28 cellular contexts compared by ENCODE assay signal in the genomic region with DNA sequence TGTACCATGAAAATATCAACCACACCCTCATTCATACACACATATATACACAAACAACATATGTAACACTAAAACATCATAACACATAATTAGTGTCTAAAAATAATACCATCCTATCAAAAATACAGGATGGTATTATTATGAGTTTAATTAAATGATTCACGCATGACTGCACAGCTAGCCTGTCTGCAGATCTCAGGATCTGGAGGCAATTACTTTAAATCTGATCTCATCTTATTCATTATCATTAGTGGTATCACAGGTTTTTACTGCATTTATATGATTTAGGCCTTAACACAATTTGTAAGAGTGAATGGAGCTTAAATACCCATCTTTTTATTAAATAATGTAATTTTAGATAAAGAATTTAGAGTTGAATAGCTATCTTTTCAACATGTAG.
"Had no signal": no experiment of that assay in that cellular context is flagged by ENCODE, and none has a peak within 500 bp of the region (broad histone marks: within the 10 kb centered on the region; RNA-seq: fewer than 3 reads in every experiment).

No MANE protein-coding gene starts in this region.

- H3K4me3 Mint-ChIP-seq: natural killer cell; nephron; neural progenitor cell; stimulated activated effector memory CD8-positive, alpha-beta T cell treated with anti-CD3 and anti-CD28 coated beads, Interleukin-12 subunit alpha, Interleukin-12 subunit beta, amount 100 ng/mL, for 72 hours; stimulated activated naive B cell treated with anti-CD40 and anti-IgM and Interleukin-4, amounts not matched to agents 10 μg/mL and 1 μg/mL and 100 μg/mL, for 72 hours; stimulated activated naive CD8-positive, alpha-beta T cell treated with anti-CD3 and anti-CD28 coated beads, Interleukin-15, amount 100 ng/mL, for 72 hours; type B pancreatic cell had no signal

- H3K9me3 ChIP-seq: ovary, psoas muscle, right lobe of liver, sigmoid colon, suprapubic skin, testis, tibial artery, transverse colon, upper lobe of right lung, uterus had no signal

- H3K36me3 ChIP-seq: neural progenitor cell, ovary, right lobe of liver, sigmoid colon, suprapubic skin, tibial artery, transverse colon, upper lobe of right lung, uterus had no signal

- DNase-seq: natural killer cell; occipital lobe; ovary; psoas muscle; right cardiac atrium; right lobe of liver; sigmoid colon; small intestine; stimulated activated CD4-positive, alpha-beta T cell treated with anti-CD3 and anti-CD28 coated beads, Interleukin-15, amount 100 ng/mL, for 24 hours; stimulated activated CD4-positive, alpha-beta T cell treated with anti-CD3 and anti-CD28 coated beads, Interleukin-2, amount 100 ng/mL, for 24 hours; stimulated activated CD4-positive, alpha-beta T cell treated with anti-CD3 and anti-CD28 coated beads, Interleukin-2, amount 100 ng/mL, for 48 hours; stimulated activated CD4-positive, alpha-beta T cell treated with anti-CD3 and anti-CD28 coated beads, Interleukin-4, amount 100 ng/mL, for 24 hours; stimulated activated naive B cell treated with anti-CD40 and anti-IgM and Interleukin-4, amounts not matched to agents 10 μg/mL and 1 μg/mL and 100 μg/mL, for 72 hours; stimulated activated naive CD8-positive, alpha-beta T cell treated with anti-CD3 and anti-CD28 coated beads, Interleukin-15, amount 100 ng/mL, for 72 hours; stimulated activated naive CD8-positive, alpha-beta T cell treated with anti-CD3 and anti-CD28 coated beads, Interleukin-15, Interleukin-2, amounts not matched to agents 100 U/mL and 50 U/mL, for 24 hours; substantia nigra; testis; tibial artery; transverse colon; upper lobe of right lung; uterus had no signal

- H3K27me3 Mint-ChIP-seq: progenitor cell of endocrine pancreas; stimulated activated naive B cell treated with anti-CD40 and anti-IgM and Interleukin-4, amounts not matched to agents 10 μg/mL and 1 μg/mL and 100 μg/mL, for 72 hours; stimulated activated naive CD8-positive, alpha-beta T cell treated with anti-CD3 and anti-CD28 coated beads, Interleukin-15, amount 100 ng/mL, for 72 hours; type B pancreatic cell had no signal

- H2AFZ ChIP-seq: neural progenitor cell, parathyroid adenoma had no signal

- FAIRE-seq: small intestine had no signal

- H3K4me3 ChIP-seq: neural progenitor cell, ovary, psoas muscle, right lobe of liver, sigmoid colon, suprapubic skin, testis, tibial artery, transverse colon, upper lobe of right lung, uterus had no signal

- H3K27ac Mint-ChIP-seq: natural killer cell; nephron; neural progenitor cell; progenitor cell of endocrine pancreas; stimulated activated effector memory CD8-positive, alpha-beta T cell treated with anti-CD3 and anti-CD28 coated beads, Interleukin-12 subunit alpha, Interleukin-12 subunit beta, amount 100 ng/mL, for 72 hours; stimulated activated naive B cell treated with anti-CD40 and anti-IgM and Interleukin-4, amounts not matched to agents 10 μg/mL and 1 μg/mL and 100 μg/mL, for 72 hours; stimulated activated naive CD8-positive, alpha-beta T cell treated with anti-CD3 and anti-CD28 coated beads, Interleukin-15, amount 100 ng/mL, for 72 hours; type B pancreatic cell had no signal

- H3K36me3 Mint-ChIP-seq: natural killer cell; neural progenitor cell; stimulated activated effector memory CD8-positive, alpha-beta T cell treated with anti-CD3 and anti-CD28 coated beads, Interleukin-12 subunit alpha, Interleukin-12 subunit beta, amount 100 ng/mL, for 72 hours; stimulated activated naive B cell treated with anti-CD40 and anti-IgM and Interleukin-4, amounts not matched to agents 10 μg/mL and 1 μg/mL and 100 μg/mL, for 72 hours; type B pancreatic cell had no signal

- H3K79me2 ChIP-seq: parathyroid adenoma had no signal

- H3K9ac ChIP-seq: neural progenitor cell, parathyroid adenoma had no signal

- H3K27me3 ChIP-seq: neural progenitor cell, ovary, right lobe of liver, sigmoid colon, suprapubic skin, testis, tibial artery, transverse colon, upper lobe of right lung, uterus had no signal

- H3K4me1 Mint-ChIP-seq: natural killer cell; nephron; neural progenitor cell; stimulated activated effector memory CD8-positive, alpha-beta T cell treated with anti-CD3 and anti-CD28 coated beads, Interleukin-12 subunit alpha, Interleukin-12 subunit beta, amount 100 ng/mL, for 72 hours; stimulated activated naive B cell treated with anti-CD40 and anti-IgM and Interleukin-4, amounts not matched to agents 10 μg/mL and 1 μg/mL and 100 μg/mL, for 72 hours; stimulated activated naive CD8-positive, alpha-beta T cell treated with anti-CD3 and anti-CD28 coated beads, Interleukin-15, amount 100 ng/mL, for 72 hours had no signal

- H3K27ac ChIP-seq: neural progenitor cell, ovary, parathyroid adenoma, psoas muscle, right lobe of liver, sigmoid colon, suprapubic skin, testis, tibial artery, transverse colon, upper lobe of right lung, uterus had no signal

- H3K9me3 Mint-ChIP-seq: nephron, neural progenitor cell, type B pancreatic cell had no signal

- H3K4me1 ChIP-seq: neural progenitor cell, parathyroid adenoma, psoas muscle, right lobe of liver, sigmoid colon, suprapubic skin, testis, tibial artery, transverse colon, upper lobe of right lung, uterus had no signal

- H3K4me2 ChIP-seq: neural progenitor cell had no signal
